ENCODE assay signal across 17 cellular contexts in genomic region chr1:67970088-67970487, GRCh38.
DNase-seq lines count a peak whose midpoint lies in the region; ATAC-seq, FAIRE-seq and TF ChIP-seq lines count a peak whose summit lies in the region.
"Had no signal": no experiment of that assay in that cellular context is flagged by ENCODE, and none has a peak within 500 bp of the region (broad histone marks: within the 10 kb centered on the region; RNA-seq: fewer than 3 reads in every experiment).

No MANE protein-coding gene starts in this region.

- H3K36me3 Mint-ChIP-seq in activated CD8-positive, alpha-beta memory T cell treated with anti-CD3 and anti-CD28 coated beads, Interleukin-2, amount 10 ng/mL, durations not matched to agents 7 days and 5 days: no peaks in the 10 kb centered on the region
- H3K36me3 Mint-ChIP-seq: activated naive CD8-positive, alpha-beta T cell; stimulated activated memory B cell treated with anti-CD40 and anti-IgM and Interleukin-4, amounts not matched to agents 10 μg/mL and 1 μg/mL and 100 μg/mL, for 72 hours had no signal

- H3K9me1 ChIP-seq in keratinocyte (ENCODE audit: control insufficient read depth, extremely low read depth, insufficient read depth, low read length): no peaks in the 10 kb centered on the region

- H3K27ac Mint-ChIP-seq in activated CD8-positive, alpha-beta memory T cell treated with anti-CD3 and anti-CD28 coated beads, Interleukin-2, amount 10 ng/mL, durations not matched to agents 7 days and 5 days: no peak overlapping the region
- H3K27ac Mint-ChIP-seq: activated naive CD8-positive, alpha-beta T cell; stimulated activated memory B cell treated with anti-CD40 and anti-IgM and Interleukin-4, amounts not matched to agents 10 μg/mL and 1 μg/mL and 100 μg/mL, for 72 hours had no signal

- H3K4me2 ChIP-seq in keratinocyte (ENCODE audit: control insufficient read depth, extremely low read depth, insufficient read depth, low read depth, low read length): peak overlapping the region; percentile 44
- H3K4me2 ChIP-seq: BLaER1, hepatocyte had no signal

- no peak for TF ChIP-seq CTCF in AG10803 (conservative IDR thresholded peaks at IDR 0.05; ENCODE audit: low read length)
- TF ChIP-seq CTCF in brain microvascular endothelial cell (IDR thresholded peaks at IDR 0.05; ENCODE audit: low read depth, low read length, missing control alignments): no peak
- TF ChIP-seq CTCF in keratinocyte (optimal IDR thresholded peaks at IDR 0.05 in 1 of 3, IDR thresholded peaks at IDR 0.05 in 1 of 3, conservative IDR thresholded peaks at IDR 0.05 in 1 of 3; ENCODE audit: extremely low read depth in 1 of 3, insufficient read depth in 2 of 3, low read length in 3 of 3): no peak
- TF ChIP-seq CTCF in colonic mucosa (IDR thresholded peaks at IDR 0.05): no peak

- CTCF ChIA-PET in activated CD8-positive, alpha-beta memory T cell treated with anti-CD3 and anti-CD28 coated beads, Interleukin-2, amount 10 ng/mL, durations not matched to agents 7 days and 5 days (lab: Charles Lee): no interaction called here

- no peaks in the 10 kb centered on the region for H3K79me2 ChIP-seq in keratinocyte (ENCODE audit: control insufficient read depth, insufficient read depth, low read length)
- H3K79me2 ChIP-seq: hepatocyte had no signal

- no peak for ATAC-seq in activated CD8-positive, alpha-beta memory T cell treated with anti-CD3 and anti-CD28 coated beads, Interleukin-2, amount 10 ng/mL, durations not matched to agents 7 days and 5 days
- no peak for ATAC-seq in left cardiac atrium
- ATAC-seq: stimulated activated memory B cell treated with anti-CD40 and anti-IgM and Interleukin-4, amounts not matched to agents 10 μg/mL and 1 μg/mL and 100 μg/mL, for 72 hours had no signal

- peaks cover 2% of the 10 kb centered on the region for H3K9me3 ChIP-seq in keratinocyte (ENCODE audit: control insufficient read depth, low read depth, low read length)
- H3K9me3 ChIP-seq in colonic mucosa: no peaks in the 10 kb centered on the region
- H3K9me3 ChIP-seq: BLaER1, ovary had no signal

- no peaks in the 10 kb centered on the region for H3K27me3 Mint-ChIP-seq in activated CD8-positive, alpha-beta memory T cell treated with anti-CD3 and anti-CD28 coated beads, Interleukin-2, amount 10 ng/mL, durations not matched to agents 7 days and 5 days
- H3K27me3 Mint-ChIP-seq: activated naive CD8-positive, alpha-beta T cell; stimulated activated memory B cell treated with anti-CD40 and anti-IgM and Interleukin-4, amounts not matched to agents 10 μg/mL and 1 μg/mL and 100 μg/mL, for 72 hours had no signal

- H2AFZ ChIP-seq in keratinocyte (ENCODE audit: control insufficient read depth, low read length): no peak overlapping the region
- H2AFZ ChIP-seq: hepatocyte had no signal

- intact Hi-C loops in colonic mucosa (cut with DNase I) (no loop called here), left cardiac atrium (cut with DNase I) (no loop called here)

- H3K27ac ChIP-seq in brain microvascular endothelial cell: peak overlapping the region; percentile 66
- H3K27ac ChIP-seq in keratinocyte (ENCODE audit: control insufficient read depth, insufficient read depth, low read length): peak overlapping the region; percentile 42
- H3K27ac ChIP-seq in colonic mucosa: no peak overlapping the region
- H3K27ac ChIP-seq: BLaER1, hepatocyte, ovary had no signal

- in situ Hi-C loops in brain microvascular endothelial cell (cut with HindIII; ENCODE audit: low pct_ligation_motif_present, low sequenced_read_pairs): no loop called here

- peak; percentile 98 for FAIRE-seq in keratinocyte (lab: Jason Lieb, UNC)

- no peaks in the 10 kb centered on the region for H3K4me1 Mint-ChIP-seq in activated CD8-positive, alpha-beta memory T cell treated with anti-CD3 and anti-CD28 coated beads, Interleukin-2, amount 10 ng/mL, durations not matched to agents 7 days and 5 days
- H3K4me1 Mint-ChIP-seq: stimulated activated memory B cell treated with anti-CD40 and anti-IgM and Interleukin-4, amounts not matched to agents 10 μg/mL and 1 μg/mL and 100 μg/mL, for 72 hours had no signal

- dilution Hi-C loops in keratinocyte (cut with MboI; ENCODE audit: extremely low pct_ligation_motif_present, low sequenced_read_pairs): no loop called here

- H3K4me3 Mint-ChIP-seq in activated CD8-positive, alpha-beta memory T cell treated with anti-CD3 and anti-CD28 coated beads, Interleukin-2, amount 10 ng/mL, durations not matched to agents 7 days and 5 days: no peak overlapping the region
- H3K4me3 Mint-ChIP-seq: activated naive CD8-positive, alpha-beta T cell; stimulated activated memory B cell treated with anti-CD40 and anti-IgM and Interleukin-4, amounts not matched to agents 10 μg/mL and 1 μg/mL and 100 μg/mL, for 72 hours had no signal

- H3K36me3 ChIP-seq in brain microvascular endothelial cell (replicated peaks) (no peaks in the 10 kb centered on the region), keratinocyte (ENCODE audit: control insufficient read depth in 2 of 2, extremely low read depth in 1 of 2, insufficient read depth in 2 of 2, low read length in 2 of 2) (no peaks in the 10 kb centered on the region), colonic mucosa (no peaks in the 10 kb centered on the region)
- H3K36me3 ChIP-seq: BLaER1, ovary had no signal

- peak; percentile 78 for DNase-seq in AG10803 (ENCODE audit: low read depth)
- DNase-seq in LoVo (ENCODE audit: low spot score): peak; percentile 24
- peak; percentile 81 for DNase-seq in brain microvascular endothelial cell
- peak; percentile 30 for DNase-seq in keratinocyte (ENCODE audit: low read depth, low spot score)
- DNase-seq in colonic mucosa: no peak
- no peak for DNase-seq in activated CD8-positive, alpha-beta memory T cell treated with anti-CD3 and anti-CD28 coated beads, Interleukin-2, amount 10 ng/mL, durations not matched to agents 7 days and 5 days
- no peak for DNase-seq in ecto neural progenitor cell (ENCODE audit: low spot score)
- DNase-seq in left cardiac atrium: no peak
- DNase-seq: effector CD4-positive, alpha-beta T cell; Karpas-422; NCI-H2107; ovary; T1000 had no signal

- no peak overlapping the region for H3K4me3 ChIP-seq in AG10803 (ENCODE audit: low read length)
- no peak overlapping the region for H3K4me3 ChIP-seq in brain microvascular endothelial cell (ENCODE audit: low read depth, low read length)
- no peak overlapping the region for H3K4me3 ChIP-seq in keratinocyte (ENCODE audit: control insufficient read depth in 2 of 3, extremely low read depth in 1 of 3, insufficient read depth in 2 of 3, low read depth in 1 of 3, low read length in 3 of 3)
- no peak overlapping the region for H3K4me3 ChIP-seq in colonic mucosa
- H3K4me3 ChIP-seq: BLaER1, hepatocyte, ovary had no signal

- H3K4me1 ChIP-seq in keratinocyte (ENCODE audit: control insufficient read depth, extremely low read depth, insufficient read depth, low read length) (peaks cover 6% of the 10 kb centered on the region), colonic mucosa (no peaks in the 10 kb centered on the region)
- H3K4me1 ChIP-seq: BLaER1 had no signal

- H3K9me3 Mint-ChIP-seq in activated CD8-positive, alpha-beta memory T cell treated with anti-CD3 and anti-CD28 coated beads, Interleukin-2, amount 10 ng/mL, durations not matched to agents 7 days and 5 days (ENCODE audit: low read depth): no peaks in the 10 kb centered on the region

- no peaks in the 10 kb centered on the region for H3K27me3 ChIP-seq in brain microvascular endothelial cell (replicated peaks)
- H3K27me3 ChIP-seq in keratinocyte (ENCODE audit: control insufficient read depth, extremely low read depth, insufficient read depth, low read length): no peaks in the 10 kb centered on the region
- no peaks in the 10 kb centered on the region for H3K27me3 ChIP-seq in colonic mucosa
- H3K27me3 ChIP-seq: BLaER1, hepatocyte, ovary had no signal

- H4K20me1 ChIP-seq in keratinocyte (ENCODE audit: control insufficient read depth, extremely low read depth, insufficient read depth, low read length): no peaks in the 10 kb centered on the region
- H4K20me1 ChIP-seq: BLaER1 had no signal

- no peak overlapping the region for H3K9ac ChIP-seq in keratinocyte (ENCODE audit: control insufficient read depth, extremely low read depth, insufficient read depth, low read length)
- no peak overlapping the region for H3K9ac ChIP-seq in colonic mucosa (ENCODE audit: low read depth in 2 of 2, low read length in 2 of 2)
- H3K9ac ChIP-seq: BLaER1 had no signal

Comparison
In these comparisons a context has a peak if more than half of its experiments do, and no peak if none do; other contexts are left out.
1. DNase-seq: peak in AG10803 (single experiment), LoVo (single experiment), brain microvascular endothelial cell (single experiment) and keratinocyte (single experiment); none in colonic mucosa (single experiment), activated CD8-positive, alpha-beta memory T cell treated with anti-CD3 and anti-CD28 coated beads, Interleukin-2, amount 10 ng/mL, durations not matched to agents 7 days and 5 days (single experiment), ecto neural progenitor cell (single experiment) and left cardiac atrium (single experiment).